In genomic region chr5:111379391-111379816, GRCh38 we compare ENCODE assay signal across 31 cellular contexts.
"Had no signal": no experiment of that assay in that cellular context is flagged by ENCODE, and none has a peak within 500 bp of the region (broad histone marks: within the 10 kb centered on the region; RNA-seq: fewer than 3 reads in every experiment).

No MANE protein-coding gene starts in this region.

- H3K27ac ChIP-seq: adrenal gland, ascending aorta, brain microvascular endothelial cell, coronary artery, dorsolateral prefrontal cortex, left lung, neural progenitor cell, parathyroid adenoma, psoas muscle, sigmoid colon, uterus, VCaP had no signal

- ATAC-seq: activated CD4-positive, CD25-positive, alpha-beta regulatory T cell treated with anti-CD3 and anti-CD28 coated beads, Interleukin-2, amount 50 U/mL, for 24 hours; left lung; natural killer cell; psoas muscle; stimulated activated memory B cell treated with anti-CD40 and anti-IgM and Interleukin-4, amounts not matched to agents 10 μg/mL and 1 μg/mL and 100 μg/mL, for 72 hours; stimulated activated naive CD8-positive, alpha-beta T cell treated with anti-CD3 and anti-CD28 coated beads, Interleukin-15, amount 100 ng/mL, for 72 hours had no signal

- DNase-seq: activated CD4-positive, alpha-beta memory T cell treated with anti-CD3 and anti-CD28 coated beads for 36 hours; activated CD4-positive, alpha-beta T cell treated with anti-CD3 and anti-CD28 coated beads, Interleukin-2, amount 10 ng/mL, durations not matched to agents 24 days and 14 days; activated CD8-positive, alpha-beta memory T cell treated with anti-CD3 and anti-CD28 coated beads, Interleukin-2, amount 50 U/mL, for 4 hours; activated effector memory CD4-positive, alpha-beta T cell treated with anti-CD3 and anti-CD28 coated beads, Interleukin-2, amount 50 U/mL, for 16 hours; activated naive CD4-positive, alpha-beta T cell treated with anti-CD3 and anti-CD28 coated beads for 36 hours; activated naive CD8-positive, alpha-beta T cell treated with anti-CD3 and anti-CD28 coated beads for 36 hours; activated T-cell treated with anti-CD3 and anti-CD28 coated beads, Interleukin-2, amount 50 U/mL, for 1 hour; adrenal gland; brain microvascular endothelial cell; dorsolateral prefrontal cortex; effector memory CD4-positive, alpha-beta T cell; left lung; mesendoderm; natural killer cell; occipital lobe; psoas muscle; sigmoid colon; small intestine; stimulated activated CD4-positive, alpha-beta T cell treated with anti-CD3 and anti-CD28 coated beads, Interleukin-4, amount 100 ng/mL, for 4 hours; stimulated activated CD8-positive, alpha-beta memory T cell treated with anti-CD3 and anti-CD28 coated beads, Interleukin-4, amount 100 ng/mL, for 48 hours; stimulated activated naive CD8-positive, alpha-beta T cell treated with anti-CD3 and anti-CD28 coated beads, Interleukin-15, amount 100 ng/mL, for 72 hours; substantia nigra; uterus had no signal

- H3K27me3 ChIP-seq: adrenal gland, ascending aorta, brain microvascular endothelial cell, dorsolateral prefrontal cortex, left lung, neural progenitor cell, sigmoid colon, uterus had no signal

- H3K36me3 ChIP-seq: adrenal gland, ascending aorta, brain microvascular endothelial cell, left lung, neural progenitor cell, sigmoid colon, uterus had no signal

- H3K9me3 ChIP-seq: adrenal gland, ascending aorta, left lung, psoas muscle, sigmoid colon, uterus had no signal

- H3K4me1 ChIP-seq: adrenal gland, ascending aorta, left lung, neural progenitor cell, parathyroid adenoma, psoas muscle, sigmoid colon, uterus had no signal

- H3K4me3 ChIP-seq: adrenal gland, ascending aorta, coronary artery, dorsolateral prefrontal cortex, left lung, lung, neural progenitor cell, psoas muscle, sigmoid colon, uterus had no signal
